Comparison of ENCODE assay signal across 13 cellular contexts in genomic region chr20:56788671-56789610, GRCh38.
DNase-seq lines count a peak whose midpoint lies in the region; ATAC-seq, FAIRE-seq and TF ChIP-seq lines count a peak whose summit lies in the region.
"Had no signal": no experiment of that assay in that cellular context is flagged by ENCODE, and none has a peak within 500 bp of the region (broad histone marks: within the 10 kb centered on the region; RNA-seq: fewer than 3 reads in every experiment).

No MANE protein-coding gene starts in this region.

- no peak for TF ChIP-seq POLR2A in right lobe of liver (IDR thresholded peaks at IDR 0.05)

- H3K9me3 ChIP-seq in right lobe of liver (no peaks in the 10 kb centered on the region), small intestine (ENCODE audit: control insufficient read depth, low read depth) (no peaks in the 10 kb centered on the region)
- H3K9me3 ChIP-seq: testis had no signal

- no peak for TF ChIP-seq CTCF in astrocyte of the spinal cord (IDR thresholded peaks at IDR 0.05; ENCODE audit: low read depth, low read length)
- TF ChIP-seq CTCF in right lobe of liver (IDR thresholded peaks at IDR 0.05): no peak

- no peaks in the 10 kb centered on the region for H3K36me3 ChIP-seq in right lobe of liver
- H3K36me3 ChIP-seq in small intestine (ENCODE audit: control insufficient read depth in 2 of 2, insufficient read depth in 2 of 2, low read length in 2 of 2): no peaks in the 10 kb centered on the region
- H3K36me3 ChIP-seq: cardiac muscle cell had no signal

- FAIRE-seq in A204.1 (lab: Jason Lieb, UNC): peak; percentile 54
- no peak for FAIRE-seq in HTR-8/SVneo (lab: Jason Lieb, UNC)
- FAIRE-seq in small intestine (lab: Jason Lieb, UNC): no peak

- WGBS in right lobe of liver (ENCODE audit: insufficient coverage, low coverage, low lambda C conversion rate, missing lambda C conversion rate): 68% methylated on average over 2 of the region's 6 CpGs
- 77 to 83% (median 79%) methylated on average over 6 of the region's 6 CpGs for WGBS in small intestine, 3 donors

- DNase-seq in HTR-8/SVneo (ENCODE audit: insufficient read length, low spot score): peak; percentile 82
- peak; percentile 23 for DNase-seq in astrocyte of the spinal cord (ENCODE audit: low read depth, low spot score)
- DNase-seq in right lobe of liver: no peak
- no peak for DNase-seq in small intestine
- no peak for DNase-seq in cardiac septum (ENCODE audit: low spot score)
- DNase-seq: NCI-H1105, NCI-H526 treated with DMSO at 0.1 percent for 48 hours, testis had no signal

- ATAC-seq in right lobe of liver (no peak), HG03520 (IDR thresholded peaks at IDR 0.05; ENCODE audit: unreplicated experiment) (no peak), HG03442 (IDR thresholded peaks at IDR 0.05; ENCODE audit: unreplicated experiment) (no peak)

- in situ Hi-C loops in astrocyte of the spinal cord (cut with HindIII; ENCODE audit: low sequenced_read_pairs): no loop called here

- H3K27me3 ChIP-seq in right lobe of liver: no peaks in the 10 kb centered on the region
- no peaks in the 10 kb centered on the region for H3K27me3 ChIP-seq in small intestine (ENCODE audit: control insufficient read depth in 2 of 2, insufficient read depth in 2 of 2, low read length in 2 of 2)
- H3K27me3 ChIP-seq: cardiac muscle cell, testis had no signal

- H3K27ac ChIP-seq in right lobe of liver (peak overlapping the region in 2 of 3 donors; percentile 31 to 36), small intestine (ENCODE audit: low read depth in 1 of 2, low read length in 1 of 2) (peak overlapping the region in 1 of 2 donors; percentile 49)
- H3K27ac ChIP-seq: cardiac muscle cell, SK-N-MC, testis had no signal

- H3K4me3 ChIP-seq in astrocyte of the spinal cord (ENCODE audit: low read depth, low read length) (no peak overlapping the region), right lobe of liver (no peak overlapping the region), small intestine (ENCODE audit: low read depth in 1 of 2, low read length in 2 of 2) (no peak overlapping the region)
- H3K4me3 ChIP-seq: cardiac muscle cell, SK-N-MC, testis had no signal

- peaks cover 0 to 20% (median 9%) of the 10 kb centered on the region in 4 donors for H3K4me1 ChIP-seq in right lobe of liver
- no peaks in the 10 kb centered on the region for H3K4me1 ChIP-seq in small intestine (ENCODE audit: control insufficient read depth in 2 of 2, insufficient read depth in 1 of 2, low read depth in 1 of 2, low read length in 1 of 2)
- H3K4me1 ChIP-seq: testis had no signal

- intact Hi-C loops in right lobe of liver (cut with DNase I) (no loop called here), cardiac septum (cut with DNase I) (no loop called here)

Comparison
In these comparisons a context has a peak if more than half of its experiments do, and no peak if none do; other contexts are left out.
1. DNase-seq: peak in HTR-8/SVneo (single experiment) and astrocyte of the spinal cord (single experiment); none in right lobe of liver (0 of 3), small intestine (single experiment) and cardiac septum (single experiment).